In genomic region chr12:37672655-37673260, GRCh38 we compare ENCODE assay signal across 1 cellular context.
TF ChIP-seq lines count a peak whose summit lies in the region.

No MANE protein-coding gene starts in this region.

TF ChIP-seq in SK-N-SH, 30 proteins besides CTCF, POLR2A, EP300 and RAD21 (continued from another document):
- TF ChIP-seq NRF1 (IDR thresholded peaks at IDR 0.05; ENCODE audit: low read depth, low read length), result no peak
- TF ChIP-seq POLR2AphosphoS5 (IDR thresholded peaks at IDR 0.05; ENCODE audit: low read depth, low read length), result no peak
- TF ChIP-seq ELF1 (IDR thresholded peaks at IDR 0.05), result no peak
- no peak for TF ChIP-seq EZH2phosphoT487 (IDR thresholded peaks at IDR 0.05; ENCODE audit: borderline replicate concordance, low read depth)
- TF ChIP-seq RXRA (IDR thresholded peaks at IDR 0.05; ENCODE audit: borderline replicate concordance, low read depth), result no peak
- no peak for TF ChIP-seq TCF12 (IDR thresholded peaks at IDR 0.05)
- no peak for TF ChIP-seq GATA2 (CRISPR knock-in tag; IDR thresholded peaks at IDR 0.05)
- TF ChIP-seq, protein P1, sequence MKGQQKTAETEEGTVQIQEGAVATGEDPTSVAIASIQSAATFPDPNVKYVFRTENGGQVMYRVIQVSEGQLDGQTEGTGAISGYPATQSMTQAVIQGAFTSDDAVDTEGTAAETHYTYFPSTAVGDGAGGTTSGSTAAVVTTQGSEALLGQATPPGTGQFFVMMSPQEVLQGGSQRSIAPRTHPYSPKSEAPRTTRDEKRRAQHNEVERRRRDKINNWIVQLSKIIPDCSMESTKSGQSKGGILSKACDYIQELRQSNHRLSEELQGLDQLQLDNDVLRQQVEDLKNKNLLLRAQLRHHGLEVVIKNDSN (IDR thresholded peaks at IDR 0.05; ENCODE audit: borderline replicate concordance, low read depth), result no peak
- no peak for TF ChIP-seq SIN3A (IDR thresholded peaks at IDR 0.05; ENCODE audit: borderline replicate concordance, low read depth, low read length)
- TF ChIP-seq PBX3 (IDR thresholded peaks at IDR 0.05), result no peak
- no peak for TF ChIP-seq MEF2A (IDR thresholded peaks at IDR 0.05; ENCODE audit: borderline replicate concordance, low read depth)
- no peak for TF ChIP-seq FOXJ3 (CRISPR knock-in tag; IDR thresholded peaks at IDR 0.05)
